ENCODE assay signal across 33 cellular contexts in genomic region chr17:80568246-80568645, GRCh38.
"Had no signal": no experiment of that assay in that cellular context is flagged by ENCODE, and none has a peak within 500 bp of the region (broad histone marks: within the 10 kb centered on the region; RNA-seq: fewer than 3 reads in every experiment).

No MANE protein-coding gene starts in this region.

- ATAC-seq: activated CD4-positive, CD25-positive, alpha-beta regulatory T cell treated with anti-CD3 and anti-CD28 coated beads, Interleukin-2, amount 50 U/mL, for 24 hours; activated CD8-positive, alpha-beta T cell treated with anti-CD3 and anti-CD28 coated beads for 36 hours; activated naive CD4-positive, alpha-beta T cell treated with anti-CD3 and anti-CD28 coated beads, Interleukin-2, amount 50 U/mL, for 72 hours; activated T-cell treated with anti-CD3 and anti-CD28 coated beads, Interleukin-2, amount 50 U/mL, for 4 hours; effector memory CD8-positive, alpha-beta T cell; T-helper 17 cell had no signal

- H3K4me3 Mint-ChIP-seq: activated B cell treated with CpG ODN at 0.5 μM for 24 hours; activated CD8-positive, alpha-beta T cell treated with anti-CD3 and anti-CD28 coated beads for 36 hours; activated naive CD4-positive, alpha-beta T cell treated with anti-CD3 and anti-CD28 coated beads for 36 hours; activated naive CD8-positive, alpha-beta T cell treated with anti-CD3 and anti-CD28 coated beads, Interleukin-2, amount 10 ng/mL, durations not matched to agents 7 days and 5 days; activated T-cell treated with anti-CD3 and anti-CD28 coated beads, Interleukin-2, amount 50 U/mL, for 4 hours; brain; dendritic cell treated with granulocyte-macrophage colony-stimulating factor and Interleukin-4, amounts not matched to agents 40 ng/mL and 50 ng/mL, for 4 days; effector memory CD8-positive, alpha-beta T cell; T-helper 17 cell; T-helper 2 cell treated with Interferon-gamma antibody and Interleukin-4, amounts not matched to agents 5 μg/mL and 100 μg/mL, for 36 hours had no signal

- FAIRE-seq: frontal cortex had no signal

- H3K9me3 ChIP-seq: ascending aorta, esophagus squamous epithelium had no signal

- H3K27me3 Mint-ChIP-seq: activated B cell treated with CpG ODN at 0.5 μM for 24 hours; activated CD8-positive, alpha-beta T cell treated with anti-CD3 and anti-CD28 coated beads for 36 hours; activated naive CD8-positive, alpha-beta T cell treated with anti-CD3 and anti-CD28 coated beads, Interleukin-2, amount 10 ng/mL, durations not matched to agents 7 days and 5 days; brain; dendritic cell treated with granulocyte-macrophage colony-stimulating factor and Interleukin-4, amounts not matched to agents 40 ng/mL and 50 ng/mL, for 4 days; effector memory CD8-positive, alpha-beta T cell; T-helper 17 cell had no signal

- H3K4me3 ChIP-seq: ascending aorta, breast epithelium, cardiac muscle cell, coronary artery, dorsolateral prefrontal cortex, esophagus squamous epithelium had no signal

- DNase-seq: activated B cell treated with CpG ODN at 0.5 μM for 24 hours; activated CD4-positive, alpha-beta T cell treated with anti-CD3 and anti-CD28 coated beads for 48 hours; activated CD4-positive, alpha-beta T cell treated with anti-CD3 and anti-CD28 coated beads, Interleukin-2, amount 50 U/mL, for 1 hour; activated CD4-positive, alpha-beta T cell treated with anti-CD3 and anti-CD28 coated beads, Interleukin-2, amount 50 U/mL, for 48 hours; activated CD8-positive, alpha-beta memory T cell treated with anti-CD3 and anti-CD28 coated beads for 24 hours; activated CD8-positive, alpha-beta T cell treated with anti-CD3 and anti-CD28 coated beads for 36 hours; activated effector memory CD4-positive, alpha-beta T cell treated with anti-CD3 and anti-CD28 coated beads, Interleukin-2, amount 50 U/mL, for 16 hours; activated naive CD4-positive, alpha-beta T cell treated with anti-CD3 and anti-CD28 coated beads for 36 hours; activated naive CD8-positive, alpha-beta T cell treated with anti-CD3 and anti-CD28 coated beads, Interleukin-2, amount 10 ng/mL, durations not matched to agents 7 days and 5 days; activated T-cell treated with anti-CD3 and anti-CD28 coated beads, Interleukin-2, amount 50 U/mL, for 4 hours; central memory CD4-positive, alpha-beta T cell; cerebellar nuclear complex; dorsolateral prefrontal cortex; effector memory CD8-positive, alpha-beta T cell; esophagus squamous epithelium; foreskin fibroblast; head of caudate nucleus; T-helper 1 cell; T-helper 17 cell; T1000; WERI-Rb-1 had no signal

- H3K36me3 ChIP-seq: ascending aorta, breast epithelium, cardiac muscle cell, esophagus squamous epithelium, WERI-Rb-1 had no signal

- H3K27me3 ChIP-seq: ascending aorta, breast epithelium, cardiac muscle cell, dorsolateral prefrontal cortex, esophagus squamous epithelium had no signal

- H3K27ac Mint-ChIP-seq: activated B cell treated with CpG ODN at 0.5 μM for 24 hours; activated CD8-positive, alpha-beta T cell treated with anti-CD3 and anti-CD28 coated beads for 36 hours; activated naive CD4-positive, alpha-beta T cell treated with anti-CD3 and anti-CD28 coated beads for 36 hours; activated naive CD4-positive, alpha-beta T cell treated with anti-CD3 and anti-CD28 coated beads, Interleukin-2, amount 50 U/mL, for 72 hours; activated naive CD8-positive, alpha-beta T cell treated with anti-CD3 and anti-CD28 coated beads, Interleukin-2, amount 10 ng/mL, durations not matched to agents 7 days and 5 days; activated T-helper 2 cell treated with anti-CD3 and anti-CD28 coated beads, Interferon-gamma antibody, Interleukin-2, Interleukin-4, amounts not matched to agents 10 μg/mL and 5 μg/mL and 100 μg/mL, durations not matched to agents 14 hours and 24 hours and 36 hours; brain; dendritic cell treated with granulocyte-macrophage colony-stimulating factor and Interleukin-4, amounts not matched to agents 40 ng/mL and 50 ng/mL, for 4 days; effector memory CD8-positive, alpha-beta T cell; T-helper 17 cell; T-helper 2 cell treated with Interferon-gamma antibody and Interleukin-4, amounts not matched to agents 5 μg/mL and 100 μg/mL, for 36 hours had no signal

- H3K4me1 ChIP-seq: ascending aorta, breast epithelium had no signal

- H3K9me3 Mint-ChIP-seq: activated B cell treated with CpG ODN at 0.5 μM for 24 hours; activated naive CD4-positive, alpha-beta T cell treated with anti-CD3 and anti-CD28 coated beads for 36 hours; activated naive CD8-positive, alpha-beta T cell treated with anti-CD3 and anti-CD28 coated beads, Interleukin-2, amount 10 ng/mL, durations not matched to agents 7 days and 5 days; activated T-cell treated with anti-CD3 and anti-CD28 coated beads, Interleukin-2, amount 50 U/mL, for 4 hours; activated T-helper 2 cell treated with anti-CD3 and anti-CD28 coated beads, Interferon-gamma antibody, Interleukin-2, Interleukin-4, amounts not matched to agents 10 μg/mL and 5 μg/mL and 100 μg/mL, durations not matched to agents 14 hours and 24 hours and 36 hours; dendritic cell treated with granulocyte-macrophage colony-stimulating factor and Interleukin-4, amounts not matched to agents 40 ng/mL and 50 ng/mL, for 4 days; effector memory CD8-positive, alpha-beta T cell; T-helper 2 cell treated with Interferon-gamma antibody and Interleukin-4, amounts not matched to agents 5 μg/mL and 100 μg/mL, for 36 hours had no signal

- H3K27ac ChIP-seq: ascending aorta, breast epithelium, cardiac muscle cell, coronary artery, dorsolateral prefrontal cortex, epithelial cell of prostate, esophagus squamous epithelium, WERI-Rb-1 had no signal
